In genomic region chr1:93846929-93847810, GRCh38 we compare ENCODE assay signal across 8 cellular contexts. TPM values are rescaled to one million over a fixed set of nuclear protein-coding genes. Genes with fewer than 3 reads are reported as not detected.
DNase-seq lines count a peak whose midpoint lies in the region; ATAC-seq and TF ChIP-seq lines count a peak whose summit lies in the region.

No MANE protein-coding gene starts in this region.

- ATAC-seq in HG03442 (IDR thresholded peaks at IDR 0.05; ENCODE audit: unreplicated experiment) (peak; percentile 64), left colon (peak; percentile 76)

- H3K9ac ChIP-seq in colonic mucosa (ENCODE audit: low read depth in 2 of 2, low read length in 2 of 2) = peak overlapping the region; percentile 61 to 89

- DNase-seq in BE2C = peak; percentile 72
- peak; percentile 61 for DNase-seq in GM19240 (ENCODE audit: insufficient read length, low spot score)
- DNase-seq in NCI-H510A (lab: John Stamatoyannopoulos, UW) = peak; percentile 89
- DNase-seq in activated CD4-positive, alpha-beta T cell treated with anti-CD3 and anti-CD28 coated beads for 4 hours = peak; percentile 83 to 85
- DNase-seq in colonic mucosa = peak; percentile 90
- DNase-seq in left colon = peak; percentile 81 to 90
- peak; percentile 82 to 89 for DNase-seq in stimulated activated CD4-positive, alpha-beta T cell treated with anti-CD3 and anti-CD28 coated beads, Interleukin-1b, Interleukin-23, amount 100 ng/mL, for 4 hours (ENCODE audit: low read depth in 2 of 2)

- peak overlapping the region; percentile 98 for H3K27ac ChIP-seq in colonic mucosa

- H3K27me3 ChIP-seq in BE2C (no peaks in the 10 kb centered on the region), colonic mucosa (no peaks in the 10 kb centered on the region)

- intact Hi-C loops in colonic mucosa (cut with DNase I) (loop anchor here (5.0 to 10.0 kb wide), 2 partner anchors 222 to 400 kb away; partner anchors contain the start of gene FNBP1L), left colon (cut with DNase I, micrococcal nuclease) (loop anchor here in 1 of 2 donors (10.0 kb wide), 2 partner anchors 222 to 402 kb away; partner anchors contain the start of gene FNBP1L)

- no peaks in the 10 kb centered on the region for H3K36me3 ChIP-seq in BE2C
- H3K36me3 ChIP-seq in colonic mucosa = no peaks in the 10 kb centered on the region

- TF ChIP-seq CTCF in BE2C (IDR thresholded peaks at IDR 0.05; ENCODE audit: low read depth, low read length) (no peak), colonic mucosa (IDR thresholded peaks at IDR 0.05) (no peak)

- peak overlapping the region; percentile 70 for H3K4me3 ChIP-seq in BE2C (ENCODE audit: low read depth, low read length)
- peak overlapping the region; percentile 81 for H3K4me3 ChIP-seq in colonic mucosa

- H3K9me3 ChIP-seq in BE2C (no peaks in the 10 kb centered on the region), colonic mucosa (no peaks in the 10 kb centered on the region)

- H3K4me1 ChIP-seq in BE2C = peaks cover 10% of the 10 kb centered on the region
- peaks cover 14% of the 10 kb centered on the region for H3K4me1 ChIP-seq in colonic mucosa

RNA-seq across cellular contexts. Expression of gene DNTTIP2, which starts 31.8 kb away (rescaled TPM):
- polyA plus RNA-seq in BE2C (2012; ENCODE audit: insufficient read depth, insufficient read length, low read depth) = 80.7 TPM
- total RNA-seq in colonic mucosa (10 to 100 TPM; 36.1 to 36.4 TPM), left colon (10 to 100 TPM; 30.7 to 33.3 TPM)

Comparison
In these comparisons a context has a peak if more than half of its experiments do, and no peak if none do; other contexts are left out.
1. Peak in every context shown above with its lines: DNase-seq, ATAC-seq, H3K4me3 ChIP-seq and H3K27ac ChIP-seq.